ENCODE assay signal across 5 cellular contexts in genomic region chr12:8221844-8222243, GRCh38. TPM values are rescaled to one million over a fixed set of nuclear protein-coding genes. Genes with fewer than 3 reads are reported as not detected.
"Had no signal": no experiment of that assay in that cellular context is flagged by ENCODE, and none has a peak within 500 bp of the region (broad histone marks: within the 10 kb centered on the region; RNA-seq: fewer than 3 reads in every experiment).

No MANE protein-coding gene starts in this region.

RNA-seq across cellular contexts. Expression of gene FAM90A1, which starts 5.6 kb away (rescaled TPM):
- total RNA-seq: HepG2, HT-29, HT1080, IMR-90 had no signal
- polyA plus RNA-seq: HepG2, IgD-negative memory B cell had no signal
